In genomic region chr7:95421847-95422444, GRCh38 we compare ENCODE assay signal across 18 cellular contexts. TPM values are rescaled to one million over a fixed set of nuclear protein-coding genes. Genes with fewer than 3 reads are reported as not detected.
A peak's percentile ranks its signal among the peaks of the same experiment; 100 is the strongest.
DNase-seq lines count a peak whose midpoint lies in the region; ATAC-seq, FAIRE-seq and TF ChIP-seq lines count a peak whose summit lies in the region.
"Had no signal": no experiment of that assay in that cellular context is flagged by ENCODE, and none has a peak within 500 bp of the region (broad histone marks: within the 10 kb centered on the region; RNA-seq: fewer than 3 reads in every experiment).

No MANE protein-coding gene starts in this region.

- TF ChIP-seq CTCF in endodermal cell (conservative IDR thresholded peaks at IDR 0.05) (no peak), mesothelial cell of epicardium (IDR thresholded peaks at IDR 0.05; ENCODE audit: unreplicated experiment) (no peak), esophagus squamous epithelium (IDR thresholded peaks at IDR 0.05) (no peak)

- H3K4me1 Mint-ChIP-seq in endodermal cell (peaks cover 23% of the 10 kb centered on the region), mesothelial cell of epicardium (peaks cover 30% of the 10 kb centered on the region)
- H3K4me1 Mint-ChIP-seq: CD8-positive, alpha-beta memory T cell had no signal

- peaks cover 27% of the 10 kb centered on the region for H3K36me3 Mint-ChIP-seq in endodermal cell (ENCODE audit: low read depth)
- peaks cover 18% of the 10 kb centered on the region for H3K36me3 Mint-ChIP-seq in mesothelial cell of epicardium
- H3K36me3 Mint-ChIP-seq: activated CD4-positive, alpha-beta memory T cell treated with anti-CD3 and anti-CD28 coated beads for 36 hours had no signal

- no peaks in the 10 kb centered on the region for H3K27me3 Mint-ChIP-seq in endodermal cell (ENCODE audit: insufficient read depth)
- H3K27me3 Mint-ChIP-seq in mesothelial cell of epicardium (ENCODE audit: low read depth), result no peaks in the 10 kb centered on the region
- H3K27me3 Mint-ChIP-seq: CD8-positive, alpha-beta memory T cell had no signal

- no peak overlapping the region for H3K9ac ChIP-seq in endodermal cell (ENCODE audit: extremely low read depth, low read length, poor library complexity, severe bottlenecking)
- H3K9ac ChIP-seq: parathyroid adenoma had no signal

- H3K9me3 ChIP-seq in endodermal cell (ENCODE audit: control insufficient read depth, low read length) (no peaks in the 10 kb centered on the region), esophagus squamous epithelium (no peaks in the 10 kb centered on the region)
- H3K9me3 ChIP-seq: colonic mucosa, upper lobe of right lung had no signal

- H3K27me3 ChIP-seq in endodermal cell (ENCODE audit: control insufficient read depth, insufficient read depth, low read length, poor library complexity, severe bottlenecking) (no peaks in the 10 kb centered on the region), esophagus squamous epithelium (no peaks in the 10 kb centered on the region)
- H3K27me3 ChIP-seq: colonic mucosa, upper lobe of right lung had no signal

- peak overlapping the region; percentile 43 for H3K27ac Mint-ChIP-seq in endodermal cell
- peak overlapping the region; percentile 79 for H3K27ac Mint-ChIP-seq in mesothelial cell of epicardium
- H3K27ac Mint-ChIP-seq: activated CD4-positive, alpha-beta memory T cell treated with anti-CD3 and anti-CD28 coated beads for 36 hours; CD8-positive, alpha-beta memory T cell had no signal

- peak; percentile 16 for FAIRE-seq in GM12891 (lab: Jason Lieb, UNC)

- TF ChIP-seq POLR2A in GM12891 (IDR thresholded peaks at IDR 0.05; ENCODE audit: low read depth, low read length), result no peak
- no peak for TF ChIP-seq POLR2A in esophagus squamous epithelium (IDR thresholded peaks at IDR 0.05)

- H3K27ac ChIP-seq in endodermal cell (ENCODE audit: low read depth, low read length) (peak overlapping the region; percentile 98), esophagus squamous epithelium (no peak overlapping the region)
- H3K27ac ChIP-seq: colonic mucosa, parathyroid adenoma had no signal

- no peak for DNase-seq in GM12891 (ENCODE audit: insufficient read length, low spot score)
- no peak for DNase-seq in endodermal cell
- DNase-seq in mesothelial cell of epicardium (ENCODE audit: low spot score in 2 of 2, unreplicated experiment in 2 of 2), result no peak
- no peak for DNase-seq in NCI-H1694 treated with DMSO at 0.1 percent for 48 hours (lab: John Stamatoyannopoulos, UW)
- no peak for DNase-seq in left colon
- no peak for DNase-seq in RKO (ENCODE audit: low spot score)
- no peak for DNase-seq in esophagus squamous epithelium (lab: John Stamatoyannopoulos, UW)
- DNase-seq: activated CD4-positive, alpha-beta memory T cell treated with anti-CD3 and anti-CD28 coated beads for 36 hours; activated T-cell treated with anti-CD3 and anti-CD28 coated beads, Interleukin-2, amount 50 U/mL, for 48 hours; CD8-positive, alpha-beta memory T cell; colonic mucosa; NCI-H187; NCI-H526; stimulated activated naive CD4-positive, alpha-beta T cell treated with Interleukin-2 at 50 U/mL for 16 hours; upper lobe of right lung had no signal

- H3K36me3 ChIP-seq in endodermal cell (ENCODE audit: control insufficient read depth, insufficient read depth, low read length), result peaks cover 47% of the 10 kb centered on the region
- H3K36me3 ChIP-seq in esophagus squamous epithelium, result peaks cover 0 to 15% (median 0%) of the 10 kb centered on the region in 3 donors
- H3K36me3 ChIP-seq: colonic mucosa, upper lobe of right lung had no signal

- H3K4me1 ChIP-seq in endodermal cell (ENCODE audit: control insufficient read depth, insufficient read depth, low read length), result peaks cover 6% of the 10 kb centered on the region
- H3K4me1 ChIP-seq in esophagus squamous epithelium, result peaks cover 0 to 6% (median 0%) of the 10 kb centered on the region in 3 donors
- H3K4me1 ChIP-seq: colonic mucosa, parathyroid adenoma had no signal

- intact Hi-C loops in left colon (cut with DNase I, micrococcal nuclease) (no loop called here), esophagus squamous epithelium (cut with DNase I) (no loop called here)

- no peak overlapping the region for H3K4me3 Mint-ChIP-seq in endodermal cell
- H3K4me3 Mint-ChIP-seq in mesothelial cell of epicardium, result no peak overlapping the region
- H3K4me3 Mint-ChIP-seq: activated CD4-positive, alpha-beta memory T cell treated with anti-CD3 and anti-CD28 coated beads for 36 hours; CD8-positive, alpha-beta memory T cell had no signal

- H3K9me3 Mint-ChIP-seq in endodermal cell (no peaks in the 10 kb centered on the region), mesothelial cell of epicardium (peaks cover 9% of the 10 kb centered on the region)
- H3K9me3 Mint-ChIP-seq: activated CD4-positive, alpha-beta memory T cell treated with anti-CD3 and anti-CD28 coated beads for 36 hours; CD8-positive, alpha-beta memory T cell had no signal

- H3K4me3 ChIP-seq in endodermal cell (ENCODE audit: low read length) (no peak overlapping the region), esophagus squamous epithelium (no peak overlapping the region)
- H3K4me3 ChIP-seq: colonic mucosa, upper lobe of right lung had no signal

- peak; percentile 31 for ATAC-seq in HG03442 (IDR thresholded peaks at IDR 0.05; ENCODE audit: unreplicated experiment)
- ATAC-seq in left colon, result no peak

TF ChIP-seq in GM12891, 5 proteins besides CTCF, POLR2A, EP300 and RAD21:
- no peak for TF ChIP-seq PAX5 (IDR thresholded peaks at IDR 0.05; ENCODE audit: insufficient read depth, low read length, severe bottlenecking)

RNA-seq across cellular contexts. Expression of gene PON2, which starts 12.9 kb away (rescaled TPM):
- polyA plus RNA-seq in GM12891 (2012; ENCODE audit: low read depth, missing spikeins), result 10.5 TPM
- total RNA-seq in endodermal cell (10 to 100 TPM; 66.3 to 66.8 TPM), mesothelial cell of epicardium (113 to 115 TPM (median 114 TPM) in 3 replicates), left colon (100 to 1,000 TPM; 106 to 181 TPM), esophagus squamous epithelium (10 to 100 TPM; 28.0 to 70.9 (median 52.3) TPM)
- polyA plus RNA-seq in endodermal cell (2013, experiment 1 of 2), result 297 TPM
- polyA plus RNA-seq in endodermal cell (2013, experiment 2 of 2), result 287 TPM

RNA-seq across cellular contexts. Expression of gene PON3, which starts 25.8 kb away (rescaled TPM):
- not detected for polyA plus RNA-seq in GM12891 (2012; ENCODE audit: low read depth, missing spikeins)
- total RNA-seq in endodermal cell (under 1 TPM in 1 of 2 donors, not detected in 1; 0.55 TPM), mesothelial cell of epicardium (not detected in 3 replicates), left colon (1 to 10 TPM; 4.0 to 5.6 TPM), esophagus squamous epithelium (1 to 10 TPM in 2 of 4 donors, under 1 TPM in 1, not detected in 1; 0.40 to 2.5 (median 1.9) TPM)
- polyA plus RNA-seq in endodermal cell (2013, experiment 1 of 2), result not detected
- polyA plus RNA-seq in endodermal cell (2013, experiment 2 of 2), result 0.50 TPM
- total RNA-seq: activated CD4-positive, alpha-beta memory T cell treated with anti-CD3 and anti-CD28 coated beads for 36 hours; CD8-positive, alpha-beta memory T cell; epithelial cell of proximal tubule had no signal
- polyA plus RNA-seq: CD8-positive, alpha-beta memory T cell had no signal
